In the genomic region with DNA sequence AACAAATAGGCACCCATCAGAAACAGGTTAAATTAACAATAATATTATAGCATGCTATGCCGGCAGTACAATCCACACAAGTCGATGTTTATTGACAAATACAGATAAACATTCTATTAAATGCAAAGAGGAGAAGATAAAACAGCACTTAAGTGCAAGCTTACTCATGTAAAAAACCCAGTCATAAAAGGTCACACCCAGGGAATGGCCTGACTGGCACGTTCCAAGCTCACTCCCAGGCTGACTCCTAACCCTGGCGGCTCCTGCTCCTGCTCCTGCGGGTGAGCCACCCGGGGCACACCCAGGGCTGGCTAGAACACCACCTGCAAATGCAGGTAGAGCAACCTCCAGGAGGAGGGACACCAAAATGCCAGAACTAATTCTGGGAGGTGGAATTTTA, we compare ENCODE assay signal across 14 cellular contexts.
A peak's percentile ranks its signal among the peaks of the same experiment; 100 is the strongest.
DNase-seq lines count a peak whose midpoint lies in the region; ATAC-seq and TF ChIP-seq lines count a peak whose summit lies in the region.
"Had no signal": no experiment of that assay in that cellular context is flagged by ENCODE, and none has a peak within 500 bp of the region (broad histone marks: within the 10 kb centered on the region; RNA-seq: fewer than 3 reads in every experiment).

No MANE protein-coding gene starts in this region.

- ATAC-seq in natural killer cell (no peak), HG02759 (IDR thresholded peaks at IDR 0.05; ENCODE audit: unreplicated experiment) (no peak)
- no peak for ATAC-seq in natural killer cell treated with Interleukin-12 subunit alpha and Interleukin-12 subunit beta and Interleukin-15 and Interleukin-18, amount 100 ng/mL, for 72 hours
- ATAC-seq in activated CD8-positive, alpha-beta T cell treated with anti-CD3 and anti-CD28 coated beads for 36 hours = no peak

- no peaks in the 10 kb centered on the region for H3K27me3 ChIP-seq in MM.1S (replicated peaks; ENCODE audit: insufficient read depth, low read length)
- H3K27me3 ChIP-seq: ovary had no signal

- no peaks in the 10 kb centered on the region for H3K27me3 Mint-ChIP-seq in natural killer cell (ENCODE audit: low read depth in 2 of 2)
- H3K27me3 Mint-ChIP-seq in natural killer cell treated with Interleukin-12 subunit alpha and Interleukin-12 subunit beta and Interleukin-15 and Interleukin-18, amount 100 ng/mL, for 72 hours = no peaks in the 10 kb centered on the region
- H3K27me3 Mint-ChIP-seq in activated CD8-positive, alpha-beta T cell treated with anti-CD3 and anti-CD28 coated beads for 36 hours = no peaks in the 10 kb centered on the region
- H3K27me3 Mint-ChIP-seq: memory B cell, type B pancreatic cell had no signal

- no peak overlapping the region for H3K9ac ChIP-seq in MM.1S (ENCODE audit: low read length)

- H4K20me1 ChIP-seq in MM.1S (ENCODE audit: insufficient read depth, low read length) = no peaks in the 10 kb centered on the region

- H3F3A ChIP-seq in MM.1S (ENCODE audit: insufficient read depth, low read length) = peaks cover 30% of the 10 kb centered on the region

- POLR2A ChIA-PET in activated CD8-positive, alpha-beta T cell treated with anti-CD3 and anti-CD28 coated beads for 36 hours (lab: Charles Lee) = interaction anchor here (1.0 to 1.6 kb wide), 7 partner anchors 9 to 51 kb away, joined by 3 to 6 read pairs (median 4); no protein-coding TSS in a partner anchor

- DNase-seq in natural killer cell = no peak
- DNase-seq in natural killer cell treated with Interleukin-12 subunit alpha and Interleukin-12 subunit beta and Interleukin-15 and Interleukin-18, amount 100 ng/mL, for 72 hours (ENCODE audit: low spot score) = no peak
- no peak for DNase-seq in activated CD8-positive, alpha-beta T cell treated with anti-CD3 and anti-CD28 coated beads for 36 hours
- peak; percentile 80 for DNase-seq in kidney tubule cell (ENCODE audit: low spot score)
- DNase-seq in iPS-NIHi11 (ENCODE audit: low spot score) = no peak
- no peak for DNase-seq in glomerular visceral epithelial cell (ENCODE audit: extremely low spot score)
- DNase-seq in MM.1S = no peak
- DNase-seq: NCI-H510A; ovary; stimulated activated CD4-positive, alpha-beta T cell treated with anti-CD3 and anti-CD28 coated beads, Interleukin-12 subunit alpha, Interleukin-12 subunit beta, amount 100 ng/mL, for 4 hours; T1000 had no signal

- no peak overlapping the region for H3K4me3 Mint-ChIP-seq in natural killer cell
- H3K4me3 Mint-ChIP-seq in natural killer cell treated with Interleukin-12 subunit alpha and Interleukin-12 subunit beta and Interleukin-15 and Interleukin-18, amount 100 ng/mL, for 72 hours = no peak overlapping the region
- no peak overlapping the region for H3K4me3 Mint-ChIP-seq in activated CD8-positive, alpha-beta T cell treated with anti-CD3 and anti-CD28 coated beads for 36 hours
- H3K4me3 Mint-ChIP-seq: type B pancreatic cell had no signal

- no peak overlapping the region for H3K27ac ChIP-seq in MM.1S (ENCODE audit: low read length)
- H3K27ac ChIP-seq: ovary had no signal

- no peaks in the 10 kb centered on the region for H3K9me3 ChIP-seq in MM.1S (replicated peaks; ENCODE audit: insufficient read depth, low read length)
- H3K9me3 ChIP-seq: ovary had no signal

- H3K27ac Mint-ChIP-seq in natural killer cell = peak overlapping the region; percentile 57 to 92
- peak overlapping the region in 1 of 2 donors; percentile 96 for H3K27ac Mint-ChIP-seq in natural killer cell treated with Interleukin-12 subunit alpha and Interleukin-12 subunit beta and Interleukin-15 and Interleukin-18, amount 100 ng/mL, for 72 hours
- peak overlapping the region; percentile 98 for H3K27ac Mint-ChIP-seq in activated CD8-positive, alpha-beta T cell treated with anti-CD3 and anti-CD28 coated beads for 36 hours
- H3K27ac Mint-ChIP-seq: type B pancreatic cell had no signal

- H3K9me3 Mint-ChIP-seq in natural killer cell = no peaks in the 10 kb centered on the region
- H3K9me3 Mint-ChIP-seq in natural killer cell treated with Interleukin-12 subunit alpha and Interleukin-12 subunit beta and Interleukin-15 and Interleukin-18, amount 100 ng/mL, for 72 hours = no peaks in the 10 kb centered on the region
- H3K9me3 Mint-ChIP-seq in activated CD8-positive, alpha-beta T cell treated with anti-CD3 and anti-CD28 coated beads for 36 hours = no peaks in the 10 kb centered on the region
- H3K9me3 Mint-ChIP-seq: memory B cell, type B pancreatic cell had no signal

- TF ChIP-seq CTCF in natural killer cell (IDR thresholded peaks at IDR 0.05) = no peak
- TF ChIP-seq CTCF in activated CD8-positive, alpha-beta T cell treated with anti-CD3 and anti-CD28 coated beads for 36 hours (IDR thresholded peaks at IDR 0.05) = no peak
- TF ChIP-seq CTCF in MM.1S (IDR thresholded peaks at IDR 0.05; ENCODE audit: low read length) = no peak

- no peak overlapping the region for H3K4me3 ChIP-seq in MM.1S (ENCODE audit: low read length)
- H3K4me3 ChIP-seq: ovary had no signal

- H3K36me3 Mint-ChIP-seq in natural killer cell = no peaks in the 10 kb centered on the region
- no peaks in the 10 kb centered on the region for H3K36me3 Mint-ChIP-seq in natural killer cell treated with Interleukin-12 subunit alpha and Interleukin-12 subunit beta and Interleukin-15 and Interleukin-18, amount 100 ng/mL, for 72 hours
- peaks cover 73% of the 10 kb centered on the region for H3K36me3 Mint-ChIP-seq in activated CD8-positive, alpha-beta T cell treated with anti-CD3 and anti-CD28 coated beads for 36 hours (ENCODE audit: low read depth)
- H3K36me3 Mint-ChIP-seq: memory B cell, type B pancreatic cell had no signal

- H3K9me2 ChIP-seq in MM.1S (replicated peaks; ENCODE audit: insufficient read depth, low read length) = no peaks in the 10 kb centered on the region

- no peak overlapping the region for H2AFZ ChIP-seq in MM.1S (ENCODE audit: low read length)

- peaks cover 69% of the 10 kb centered on the region for H3K4me1 ChIP-seq in MM.1S (ENCODE audit: low read length)

- no peak overlapping the region for H3K4me2 ChIP-seq in MM.1S (ENCODE audit: low read depth, low read length)

- no peaks in the 10 kb centered on the region for H3K36me3 ChIP-seq in MM.1S (replicated peaks; ENCODE audit: insufficient read depth, low read length)
- H3K36me3 ChIP-seq: ovary had no signal

- peaks cover 95% of the 10 kb centered on the region for H3K79me2 ChIP-seq in MM.1S (ENCODE audit: low read length)

- intact Hi-C loops in natural killer cell (cut with micrococcal nuclease) = no loop called here
- intact Hi-C loops in activated CD8-positive, alpha-beta T cell treated with anti-CD3 and anti-CD28 coated beads for 36 hours (cut with micrococcal nuclease) = no loop called here

- CTCF ChIA-PET in activated CD8-positive, alpha-beta T cell treated with anti-CD3 and anti-CD28 coated beads for 36 hours (lab: Charles Lee) = interaction anchor here (0.9 to 9.3 kb wide), 4 partner anchors 11 to 118 kb away, joined by 3 to 87 read pairs (median 44); no protein-coding TSS in a partner anchor

- peaks cover 74 to 82% of the 10 kb centered on the region in 2 donors for H3K4me1 Mint-ChIP-seq in natural killer cell
- H3K4me1 Mint-ChIP-seq in natural killer cell treated with Interleukin-12 subunit alpha and Interleukin-12 subunit beta and Interleukin-15 and Interleukin-18, amount 100 ng/mL, for 72 hours (ENCODE audit: low read depth in 2 of 2) = peaks cover 61 to 66% of the 10 kb centered on the region in 2 donors
- peaks cover 91% of the 10 kb centered on the region for H3K4me1 Mint-ChIP-seq in activated CD8-positive, alpha-beta T cell treated with anti-CD3 and anti-CD28 coated beads for 36 hours (ENCODE audit: low read depth)
